ENCODE assay signal across 16 cellular contexts in the genomic region with DNA sequence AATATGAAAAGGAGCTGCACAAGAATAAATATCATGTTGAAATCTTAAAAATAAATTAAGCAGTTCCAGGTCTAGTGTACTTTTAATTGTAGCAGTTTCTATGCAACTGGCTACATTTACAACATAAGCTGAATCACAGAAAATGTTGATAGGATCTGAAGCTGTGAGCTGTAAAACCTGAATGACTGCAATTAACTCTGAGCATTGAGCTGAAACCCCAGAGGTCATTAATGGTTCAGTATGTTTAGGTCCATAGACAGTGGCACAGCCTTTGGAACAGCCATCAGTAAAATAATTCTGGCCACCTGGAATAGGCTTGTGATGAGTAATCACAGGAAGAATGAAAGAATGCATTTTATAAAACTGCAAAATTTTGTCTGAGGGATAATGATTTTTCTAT.
DNase-seq lines count a peak whose midpoint lies in the region; ATAC-seq and TF ChIP-seq lines count a peak whose summit lies in the region.
"Had no signal": no experiment of that assay in that cellular context is flagged by ENCODE, and none has a peak within 500 bp of the region (broad histone marks: within the 10 kb centered on the region; RNA-seq: fewer than 3 reads in every experiment).

No MANE protein-coding gene starts in this region.

- ATAC-seq in GM19351 (IDR thresholded peaks at IDR 0.05; ENCODE audit: unreplicated experiment) (no peak), HG03520 (IDR thresholded peaks at IDR 0.05; ENCODE audit: unreplicated experiment) (no peak)
- ATAC-seq: CD8-positive, alpha-beta T cell; GM12878 had no signal

- TF ChIP-seq CTCF in VCaP (conservative IDR thresholded peaks at IDR 0.05), result no peak

- peak; percentile 4 for DNase-seq in SIG-M5 treated with dmso at 0.1 percent for 504 hours (lab: John Stamatoyannopoulos, UW; ENCODE audit: unreplicated experiment)
- no peak for DNase-seq in SIG-M5 (lab: John Stamatoyannopoulos, UW)
- peak; percentile 65 for DNase-seq in left kidney (ENCODE audit: low read depth, low spot score)
- DNase-seq: Calu3; CD8-positive, alpha-beta T cell; DMS 273 treated with DMSO at 0.1 percent for 48 hours; DMS53; DND-41; EL; GM23248 had no signal

- peak overlapping the region; percentile 78 for H3K27ac ChIP-seq in VCaP
- H3K27ac ChIP-seq: BLaER1 treated with 17β-estradiol and CSF1 and Interleukin-3, amounts not matched to agents 10 nM and 100 nM; GM23248; HL-60 had no signal
